29 cellular contexts compared by ENCODE assay signal in genomic region chr10:5533098-5533731, GRCh38. TPM values are rescaled to one million over a fixed set of nuclear protein-coding genes. Genes with fewer than 3 reads are reported as not detected.
DNase-seq lines count a peak whose midpoint lies in the region; ATAC-seq, FAIRE-seq and TF ChIP-seq lines count a peak whose summit lies in the region.
"Had no signal": no experiment of that assay in that cellular context is flagged by ENCODE, and none has a peak within 500 bp of the region (broad histone marks: within the 10 kb centered on the region; RNA-seq: fewer than 3 reads in every experiment).

No MANE protein-coding gene starts in this region.

- POLR2A ChIA-PET in H1 (lab: Charles Lee; ENCODE audit: partially characterized antibody): no interaction called here

- H3K4me1 ChIP-seq in H1 (replicated peaks in 1 of 4; ENCODE audit: control insufficient read depth in 3 of 4, insufficient read depth in 4 of 4, low read length in 3 of 4) (no peaks in the 10 kb centered on the region), neural progenitor cell (no peaks in the 10 kb centered on the region), thoracic aorta (ENCODE audit: control insufficient read depth in 1 of 2, low read depth in 2 of 2) (peaks cover 33 to 87% of the 10 kb centered on the region in 2 donors), upper lobe of left lung (peaks cover 0 to 8% (median 3%) of the 10 kb centered on the region in 4 donors)
- H3K4me1 ChIP-seq: BE2C, colonic mucosa, parathyroid adenoma had no signal

- H3K9me3 Mint-ChIP-seq in activated T-cell treated with anti-CD3 and anti-CD28 coated beads, Interleukin-2, amount 50 U/mL, for 24 hours: no peaks in the 10 kb centered on the region
- H3K9me3 Mint-ChIP-seq in activated T-cell treated with anti-CD3 and anti-CD28 coated beads, Interleukin-2, amount 50 U/mL, for 72 hours: no peaks in the 10 kb centered on the region
- peaks cover 12% of the 10 kb centered on the region for H3K9me3 Mint-ChIP-seq in neural progenitor cell
- H3K9me3 Mint-ChIP-seq in stimulated activated naive CD8-positive, alpha-beta T cell treated with anti-CD3 and anti-CD28 coated beads, Interleukin-15, amount 100 ng/mL, for 72 hours: no peaks in the 10 kb centered on the region
- H3K9me3 Mint-ChIP-seq: naive B cell had no signal

- H2BK120ac ChIP-seq in H1 (replicated peaks; ENCODE audit: low read depth, low read length): no peak overlapping the region

- H3K4me3 ChIP-seq in H1 (ENCODE audit: extremely low read depth in 1 of 4, insufficient read depth in 2 of 4, low read depth in 3 of 4, low read length in 4 of 4): no peak overlapping the region
- H3K4me3 ChIP-seq in neural progenitor cell: no peak overlapping the region
- no peak overlapping the region for H3K4me3 ChIP-seq in thoracic aorta
- H3K4me3 ChIP-seq in H7 (ENCODE audit: insufficient read depth, low read depth, low read length): no peak overlapping the region
- no peak overlapping the region for H3K4me3 ChIP-seq in upper lobe of left lung
- H3K4me3 ChIP-seq: body of pancreas, colonic mucosa, thyroid gland had no signal

- no peak for FAIRE-seq in H1 (lab: Jason Lieb, UNC)
- FAIRE-seq: GM12891 had no signal

- TF ChIP-seq POLR2A in H1 (IDR thresholded peaks at IDR 0.05; ENCODE audit: control extremely low read depth in 1 of 2, low read depth in 2 of 2, low read length in 2 of 2) (no peak), upper lobe of left lung (IDR thresholded peaks at IDR 0.05) (no peak)

- no peak for TF ChIP-seq CTCF in H1 (IDR thresholded peaks at IDR 0.05; ENCODE audit: control extremely low read depth in 1 of 3, insufficient read depth in 1 of 3, low read depth in 1 of 3, low read length in 3 of 3)
- TF ChIP-seq CTCF in neural progenitor cell (IDR thresholded peaks at IDR 0.05): no peak
- TF ChIP-seq CTCF in thoracic aorta (IDR thresholded peaks at IDR 0.05): no peak
- no peak for TF ChIP-seq CTCF in upper lobe of left lung (IDR thresholded peaks at IDR 0.05)

- H3K9ac ChIP-seq in H1 (replicated peaks in 1 of 4; ENCODE audit: extremely low read depth in 1 of 4, low read depth in 3 of 4, low read length in 3 of 4) (no peak overlapping the region), neural progenitor cell (no peak overlapping the region)
- H3K9ac ChIP-seq: parathyroid adenoma had no signal

- no peak overlapping the region; the same call in 1 of the 2 replicates for H3K18ac ChIP-seq in H1 (ENCODE audit: extremely low read depth, low read length)

- no peak overlapping the region for H3K56ac ChIP-seq in H1 (replicated peaks; ENCODE audit: insufficient read length, low read depth, low read length)

- no peaks in the 10 kb centered on the region for H3K4me1 Mint-ChIP-seq in activated T-cell treated with anti-CD3 and anti-CD28 coated beads, Interleukin-2, amount 50 U/mL, for 24 hours (ENCODE audit: low read depth)
- H3K4me1 Mint-ChIP-seq in activated T-cell treated with anti-CD3 and anti-CD28 coated beads, Interleukin-2, amount 50 U/mL, for 72 hours (ENCODE audit: low read depth): no peaks in the 10 kb centered on the region
- peaks cover 21% of the 10 kb centered on the region for H3K4me1 Mint-ChIP-seq in neural progenitor cell
- no peaks in the 10 kb centered on the region for H3K4me1 Mint-ChIP-seq in stimulated activated naive CD8-positive, alpha-beta T cell treated with anti-CD3 and anti-CD28 coated beads, Interleukin-15, amount 100 ng/mL, for 72 hours
- H3K4me1 Mint-ChIP-seq: stimulated activated memory B cell treated with anti-CD40 and anti-IgM and Interleukin-4, amounts not matched to agents 10 μg/mL and 1 μg/mL and 100 μg/mL, for 72 hours had no signal

- 0 out of 2 replicates have a peak overlapping the region, but pooled peaks have one; percentile 62 for H2AFZ ChIP-seq in H1 (ENCODE audit: low read length)
- H2AFZ ChIP-seq in neural progenitor cell (replicated peaks): no peak overlapping the region
- H2AFZ ChIP-seq: parathyroid adenoma had no signal

- no peak overlapping the region for H4K91ac ChIP-seq in H1 (replicated peaks; ENCODE audit: insufficient read length, low read length)

- no peak overlapping the region for H2BK15ac ChIP-seq in H1 (ENCODE audit: low read length)

- no peak for TF ChIP-seq RAD21 in H1 (IDR thresholded peaks at IDR 0.05 in 1 of 2, conservative IDR thresholded peaks at IDR 0.05 in 1 of 2; ENCODE audit: low read depth in 2 of 2, low read length in 2 of 2)

- ATAC-seq in activated T-cell treated with anti-CD3 and anti-CD28 coated beads, Interleukin-2, amount 50 U/mL, for 72 hours (replicated peaks in 1 of 2): no peak
- ATAC-seq in thoracic aorta (ENCODE audit: insufficient number of reproducible peaks, low FRiP score, low read depth): no peak
- no peak for ATAC-seq in upper lobe of left lung (ENCODE audit: low FRiP score in 2 of 2)
- no peak for ATAC-seq in stimulated activated naive CD8-positive, alpha-beta T cell treated with anti-CD3 and anti-CD28 coated beads, Interleukin-15, amount 100 ng/mL, for 72 hours
- ATAC-seq: activated CD4-positive, CD25-positive, alpha-beta regulatory T cell treated with anti-CD3 and anti-CD28 coated beads, Interleukin-2, amount 50 U/mL, for 24 hours; body of pancreas; stimulated activated memory B cell treated with anti-CD40 and anti-IgM and Interleukin-4, amounts not matched to agents 10 μg/mL and 1 μg/mL and 100 μg/mL, for 72 hours had no signal

- H3K79me1 ChIP-seq in H1 (ENCODE audit: low read depth, low read length): no peaks in the 10 kb centered on the region

- no peak overlapping the region for H3K14ac ChIP-seq in H1 (ENCODE audit: insufficient read length)

- no peak overlapping the region for H2AK5ac ChIP-seq in H1 (ENCODE audit: low read depth, low read length)

- H2BK12ac ChIP-seq in H1 (ENCODE audit: low read depth, low read length): no peak overlapping the region; the same call in 1 of the 2 replicates

- peak overlapping the region; percentile 39 for H3K4ac ChIP-seq in H1 (replicated peaks; ENCODE audit: insufficient read length, low read depth, low read length)

- H3K23ac ChIP-seq in H1 (ENCODE audit: insufficient read length): no peak overlapping the region

- no peaks in the 10 kb centered on the region for H4K20me1 ChIP-seq in H1 (replicated peaks in 1 of 2; ENCODE audit: control insufficient read depth in 1 of 2, insufficient read depth in 2 of 2, low read length in 2 of 2)
- H4K20me1 ChIP-seq in neural progenitor cell (ENCODE audit: low read depth): no peaks in the 10 kb centered on the region

- WGBS in H1 (ENCODE audit: extremely low coverage in 1 of 2, insufficient coverage in 1 of 2, insufficient read length in 1 of 2, insufficient replicate concordance in 2 of 2, low coverage in 1 of 2, low lambda C conversion rate in 2 of 2, missing lambda C conversion rate in 1 of 2), 2 experiments: 90% methylated on average over 17 of the region's 21 CpGs; no CpG with 5 or more reads in 1 of the 2 experiments
- WGBS in upper lobe of left lung, 2 donors: 91 to 96% methylated on average over 21 of the region's 21 CpGs

- H3K4me2 ChIP-seq in H1 (ENCODE audit: insufficient read depth in 1 of 2, low read depth in 2 of 2, low read length in 2 of 2): no peak overlapping the region
- H3K4me2 ChIP-seq in neural progenitor cell: no peak overlapping the region

- H3K9me3 ChIP-seq in H1 (ENCODE audit: insufficient read depth in 2 of 2, low read depth in 1 of 2, low read length in 1 of 2): peaks cover 0 to 3% of the 10 kb centered on the region in 2 experiments; a peak in 1 of 4 replicates
- no peaks in the 10 kb centered on the region for H3K9me3 ChIP-seq in neural progenitor cell (ENCODE audit: low read depth)
- H3K9me3 ChIP-seq in thoracic aorta: no peaks in the 10 kb centered on the region
- H3K9me3 ChIP-seq in upper lobe of left lung: no peaks in the 10 kb centered on the region
- H3K9me3 ChIP-seq: BE2C, body of pancreas, colonic mucosa, thyroid gland had no signal

- CTCF ChIA-PET in H1 (lab: Charles Lee; ENCODE audit: partially characterized antibody): no interaction called here

- no peak overlapping the region for H3K4me3 Mint-ChIP-seq in activated T-cell treated with anti-CD3 and anti-CD28 coated beads, Interleukin-2, amount 50 U/mL, for 24 hours
- H3K4me3 Mint-ChIP-seq in activated T-cell treated with anti-CD3 and anti-CD28 coated beads, Interleukin-2, amount 50 U/mL, for 72 hours: no peak overlapping the region
- no peak overlapping the region for H3K4me3 Mint-ChIP-seq in neural progenitor cell
- H3K4me3 Mint-ChIP-seq in stimulated activated naive CD8-positive, alpha-beta T cell treated with anti-CD3 and anti-CD28 coated beads, Interleukin-15, amount 100 ng/mL, for 72 hours: no peak overlapping the region
- H3K4me3 Mint-ChIP-seq: stimulated activated memory B cell treated with anti-CD40 and anti-IgM and Interleukin-4, amounts not matched to agents 10 μg/mL and 1 μg/mL and 100 μg/mL, for 72 hours had no signal

- H3K27ac ChIP-seq in H1 (ENCODE audit: low read depth, low read length) (no peak overlapping the region), neural progenitor cell (no peak overlapping the region), thoracic aorta (peak overlapping the region; percentile 55 to 62), upper lobe of left lung (no peak overlapping the region)
- H3K27ac ChIP-seq: body of pancreas, colonic mucosa, HL-60, parathyroid adenoma, thyroid gland had no signal

- no peak overlapping the region for H2BK20ac ChIP-seq in H1 (ENCODE audit: low read length)

- H4K5ac ChIP-seq in H1 (ENCODE audit: insufficient read length, low read depth, low read length): no peak overlapping the region

- H3K79me2 ChIP-seq in H1 (ENCODE audit: control insufficient read depth in 1 of 2, insufficient read depth in 2 of 2, low read length in 2 of 2) (no peaks in the 10 kb centered on the region), neural progenitor cell (ENCODE audit: low read depth) (no peaks in the 10 kb centered on the region)
- H3K79me2 ChIP-seq: parathyroid adenoma had no signal

- no peak overlapping the region; the same call in 1 of the 2 replicates for H4K8ac ChIP-seq in H1 (ENCODE audit: extremely low read depth, insufficient read depth, low read length)

- H3K27me3 ChIP-seq in H1 (replicated peaks in 1 of 4; ENCODE audit: control insufficient read depth in 3 of 4, extremely low read depth in 1 of 4, insufficient read depth in 3 of 4, low read length in 3 of 4) (no peaks in the 10 kb centered on the region), neural progenitor cell (no peaks in the 10 kb centered on the region), thoracic aorta (replicated peaks; ENCODE audit: insufficient read depth) (no peaks in the 10 kb centered on the region), H7 (ENCODE audit: control insufficient read depth, insufficient read depth, low read length) (no peaks in the 10 kb centered on the region; the same call in 1 of the 2 replicates), upper lobe of left lung (no peaks in the 10 kb centered on the region)
- H3K27me3 ChIP-seq: BE2C, body of pancreas, colonic mucosa, thyroid gland had no signal

- no peak overlapping the region for H3K27ac Mint-ChIP-seq in activated T-cell treated with anti-CD3 and anti-CD28 coated beads, Interleukin-2, amount 50 U/mL, for 24 hours
- H3K27ac Mint-ChIP-seq in activated T-cell treated with anti-CD3 and anti-CD28 coated beads, Interleukin-2, amount 50 U/mL, for 72 hours: no peak overlapping the region
- H3K27ac Mint-ChIP-seq in neural progenitor cell: peak overlapping the region; percentile 21
- H3K27ac Mint-ChIP-seq in stimulated activated naive CD8-positive, alpha-beta T cell treated with anti-CD3 and anti-CD28 coated beads, Interleukin-15, amount 100 ng/mL, for 72 hours: no peak overlapping the region
- H3K27ac Mint-ChIP-seq: stimulated activated memory B cell treated with anti-CD40 and anti-IgM and Interleukin-4, amounts not matched to agents 10 μg/mL and 1 μg/mL and 100 μg/mL, for 72 hours had no signal

- H3K36me3 Mint-ChIP-seq in activated T-cell treated with anti-CD3 and anti-CD28 coated beads, Interleukin-2, amount 50 U/mL, for 24 hours (ENCODE audit: low read depth): no peaks in the 10 kb centered on the region
- no peaks in the 10 kb centered on the region for H3K36me3 Mint-ChIP-seq in activated T-cell treated with anti-CD3 and anti-CD28 coated beads, Interleukin-2, amount 50 U/mL, for 72 hours (ENCODE audit: insufficient read depth in 2 of 2)
- no peaks in the 10 kb centered on the region for H3K36me3 Mint-ChIP-seq in neural progenitor cell
- H3K36me3 Mint-ChIP-seq: naive B cell; stimulated activated memory B cell treated with anti-CD40 and anti-IgM and Interleukin-4, amounts not matched to agents 10 μg/mL and 1 μg/mL and 100 μg/mL, for 72 hours had no signal

- H3K36me3 ChIP-seq in H1 (ENCODE audit: control insufficient read depth in 2 of 4, insufficient read depth in 4 of 4, low read length in 3 of 4): no peaks in the 10 kb centered on the region
- no peaks in the 10 kb centered on the region for H3K36me3 ChIP-seq in neural progenitor cell
- no peaks in the 10 kb centered on the region for H3K36me3 ChIP-seq in thoracic aorta
- H3K36me3 ChIP-seq in H7 (replicated peaks; ENCODE audit: control insufficient read depth, insufficient read depth, low read length): no peaks in the 10 kb centered on the region
- no peaks in the 10 kb centered on the region for H3K36me3 ChIP-seq in upper lobe of left lung
- H3K36me3 ChIP-seq: BE2C, colonic mucosa, thyroid gland had no signal

- TF ChIP-seq EP300 in H1 (IDR thresholded peaks at IDR 0.05; ENCODE audit: borderline replicate concordance in 1 of 2, low read depth in 2 of 2, low read length in 2 of 2) (no peak), upper lobe of left lung (IDR thresholded peaks at IDR 0.05) (no peak)

- no peaks in the 10 kb centered on the region for H3K27me3 Mint-ChIP-seq in activated T-cell treated with anti-CD3 and anti-CD28 coated beads, Interleukin-2, amount 50 U/mL, for 24 hours
- H3K27me3 Mint-ChIP-seq in activated T-cell treated with anti-CD3 and anti-CD28 coated beads, Interleukin-2, amount 50 U/mL, for 72 hours (ENCODE audit: low read depth): no peaks in the 10 kb centered on the region
- peaks cover 10% of the 10 kb centered on the region for H3K27me3 Mint-ChIP-seq in neural progenitor cell (ENCODE audit: insufficient read depth, low read depth)
- H3K27me3 Mint-ChIP-seq in stimulated activated naive CD8-positive, alpha-beta T cell treated with anti-CD3 and anti-CD28 coated beads, Interleukin-15, amount 100 ng/mL, for 72 hours: no peaks in the 10 kb centered on the region

- no peak overlapping the region for H2BK5ac ChIP-seq in H1 (ENCODE audit: low read depth, low read length)

- H3K23me2 ChIP-seq in H1 (ENCODE audit: low read depth, low read length): no peaks in the 10 kb centered on the region

- DNase-seq in activated T-cell treated with anti-CD3 and anti-CD28 coated beads, Interleukin-2, amount 50 U/mL, for 24 hours: peak; percentile 17
- no peak for DNase-seq in activated T-cell treated with anti-CD3 and anti-CD28 coated beads, Interleukin-2, amount 50 U/mL, for 72 hours
- DNase-seq in H1 (ENCODE audit: low read depth in 1 of 2, low spot score in 2 of 2) (no peak), neural progenitor cell (ENCODE audit: low spot score) (no peak), thoracic aorta (ENCODE audit: low spot score) (no peak), H7 (no peak), upper lobe of left lung (no peak)
- DNase-seq in stimulated activated naive CD8-positive, alpha-beta T cell treated with anti-CD3 and anti-CD28 coated beads, Interleukin-15, amount 100 ng/mL, for 72 hours: no peak
- DNase-seq: activated CD8-positive, alpha-beta memory T cell treated with anti-CD3 and anti-CD28 coated beads for 24 hours; BE2C; colonic mucosa; DND-41; GOT3; mesendoderm; naive B cell; NCI-H1105; NCI-H2029 treated with DMSO at 0.1 percent for 48 hours; SHP77; stimulated activated CD4-positive, alpha-beta T cell treated with anti-CD3 and anti-CD28 coated beads, Interleukin-1b, Interleukin-23, amount 100 ng/mL, for 48 hours; SW 1271; thyroid gland had no signal

- no peaks in the 10 kb centered on the region for H3F3A ChIP-seq in neural progenitor cell (ENCODE audit: low read depth)

RNA-seq across cellular contexts. Expression of gene CALML3, which starts 8.5 kb away (rescaled TPM):
- total RNA-seq in activated T-cell treated with anti-CD3 and anti-CD28 coated beads, Interleukin-2, amount 50 U/mL, for 72 hours: not detected
- not detected in 2 replicates for total RNA-seq in H1 (2021; fragmentation: NEBNext Ultra II Directional; extraction: Animal tissue kit (Norgen Biotek cat#: 25700))
- polyA plus RNA-seq in H1 (2011; rRNA removed): not detected in 2 replicates
- polyA plus RNA-seq in H1 (2011; cell fraction: cytosol; rRNA removed): not detected
- not detected for polyA plus RNA-seq in H1 (2011; cell fraction: nucleus; rRNA removed)
- polyA plus RNA-seq in H1 (2012, experiment 1 of 2): not detected in 4 replicates
- polyA plus RNA-seq in H1 (2012, experiment 2 of 2): not detected
- polyA plus RNA-seq in H1 (2013, experiment 1 of 2): not detected
- polyA plus RNA-seq in H1 (2013, experiment 2 of 2): not detected
- not detected in 2 replicates for polyA minus RNA-seq in H1 (2011; rRNA and poly(A)+ RNA removed)
- polyA minus RNA-seq in H1 (2011; cell fraction: cytosol; rRNA and poly(A)+ RNA removed): not detected
- polyA minus RNA-seq in H1 (2011; cell fraction: nucleus; rRNA and poly(A)+ RNA removed): not detected
- total RNA-seq in neural progenitor cell (ENCODE audit: low replicate concordance) (not detected in 2 replicates), thoracic aorta (not detected), upper lobe of left lung (not detected)
- total RNA-seq in H7 (2014; rRNA removed; shearing (Covaris generic)): not detected in 2 replicates
- total RNA-seq: A673, body of pancreas, glomerular endothelial cell had no signal

RNA-seq across cellular contexts. Expression of gene CALML5, which starts 33.8 kb away (rescaled TPM):
- total RNA-seq in activated T-cell treated with anti-CD3 and anti-CD28 coated beads, Interleukin-2, amount 50 U/mL, for 72 hours: not detected
- 0.38 TPM in 1 of 2 replicates, not detected in the other for total RNA-seq in H1 (2021; fragmentation: NEBNext Ultra II Directional; extraction: Animal tissue kit (Norgen Biotek cat#: 25700))
- polyA plus RNA-seq in H1 (2011; rRNA removed): 0.09 TPM in 1 of 2 replicates, not detected in the other
- not detected for polyA plus RNA-seq in H1 (2011; cell fraction: cytosol; rRNA removed)
- polyA plus RNA-seq in H1 (2011; cell fraction: nucleus; rRNA removed): not detected
- polyA plus RNA-seq in H1 (2012, experiment 1 of 2): not detected in 4 replicates
- polyA plus RNA-seq in H1 (2012, experiment 2 of 2): not detected
- not detected for polyA plus RNA-seq in H1 (2013, experiment 1 of 2)
- not detected for polyA plus RNA-seq in H1 (2013, experiment 2 of 2)
- polyA minus RNA-seq in H1 (2011; rRNA and poly(A)+ RNA removed): not detected in 2 replicates
- polyA minus RNA-seq in H1 (2011; cell fraction: cytosol; rRNA and poly(A)+ RNA removed): not detected
- not detected for polyA minus RNA-seq in H1 (2011; cell fraction: nucleus; rRNA and poly(A)+ RNA removed)
- total RNA-seq in neural progenitor cell (ENCODE audit: low replicate concordance) (not detected in 2 replicates), thoracic aorta (1 to 10 TPM in 1 of 2 donors, not detected in 1; 3.7 TPM), upper lobe of left lung (not detected)
- not detected in 2 replicates for total RNA-seq in H7 (2014; rRNA removed; shearing (Covaris generic))
- total RNA-seq: A673, body of pancreas, colonic mucosa, glomerular endothelial cell, thyroid gland had no signal

Comparison
In these comparisons a context has a peak if more than half of its experiments do, and no peak if none do; other contexts are left out.
1. H3K27ac ChIP-seq: peak in thoracic aorta (2 of 2); none in H1 (single experiment), neural progenitor cell (single experiment) and upper lobe of left lung (0 of 4).